Comparison of ENCODE assay signal across 18 cellular contexts in the genomic region with DNA sequence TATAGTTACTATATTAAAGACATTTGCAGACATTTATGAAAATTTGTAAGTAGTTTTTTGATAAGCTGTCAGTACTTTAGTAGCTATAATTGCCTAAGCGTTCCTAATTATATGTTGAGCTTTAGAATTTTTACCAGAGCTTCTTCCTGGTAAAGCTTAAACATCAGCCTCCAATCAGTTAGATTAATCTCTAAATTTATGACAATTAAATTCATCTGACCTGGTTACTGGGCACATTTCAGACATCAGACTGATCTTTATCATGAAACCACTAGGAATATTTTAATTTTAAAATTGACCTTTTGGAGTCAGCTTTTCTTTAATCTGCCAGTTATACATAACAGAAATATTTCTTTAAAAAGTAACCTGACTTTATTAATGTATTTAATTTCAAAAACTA.
"Had no signal": no experiment of that assay in that cellular context is flagged by ENCODE, and none has a peak within 500 bp of the region (broad histone marks: within the 10 kb centered on the region; RNA-seq: fewer than 3 reads in every experiment).

No MANE protein-coding gene starts in this region.

- H3K27me3 Mint-ChIP-seq: naive B cell; naive thymus-derived CD8-positive, alpha-beta T cell had no signal

- ATAC-seq: foreskin keratinocyte; gastroesophageal sphincter; heart left ventricle; left cardiac atrium; left lung; left ventricle myocardium superior; mucosa of descending colon; naive thymus-derived CD8-positive, alpha-beta T cell had no signal

- H3K4me3 Mint-ChIP-seq: mesothelial cell of epicardium; naive B cell; naive thymus-derived CD8-positive, alpha-beta T cell had no signal

- DNase-seq: dermis blood vessel endothelial cell; dorsolateral prefrontal cortex; effector CD4-positive, alpha-beta T cell; effector memory CD4-positive, alpha-beta T cell; foreskin keratinocyte; heart left ventricle; hypothalamus; immature natural killer cell; left cardiac atrium; left lung; left ventricle myocardium superior; lower lobe of right lung; mesenchymal stem cell; mucosa of descending colon; naive B cell; naive thymus-derived CD8-positive, alpha-beta T cell had no signal

- H3K27ac Mint-ChIP-seq: naive thymus-derived CD8-positive, alpha-beta T cell had no signal
